ENCODE assay signal across 8 cellular contexts in the genomic region with DNA sequence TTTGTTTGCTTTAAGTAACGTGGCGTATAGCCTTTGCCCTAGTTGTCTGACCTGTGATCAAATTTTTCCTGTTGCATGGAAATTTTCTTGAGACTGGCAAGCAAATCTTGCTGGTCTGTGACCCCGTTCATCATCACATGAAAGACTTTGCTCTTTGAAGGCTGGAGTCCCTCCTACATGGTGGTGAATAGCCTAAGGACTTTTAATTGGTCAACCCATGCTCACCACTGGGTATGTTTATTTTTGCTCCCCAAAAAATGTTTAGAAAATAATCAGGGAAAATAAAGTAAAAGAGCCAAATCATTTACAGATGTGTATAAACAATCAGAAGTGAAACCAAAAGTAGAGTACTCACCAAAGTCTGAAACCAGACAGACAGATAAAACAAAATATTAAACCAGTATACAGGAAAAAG.
A peak's percentile ranks its signal among the peaks of the same experiment; 100 is the strongest.
DNase-seq lines count a peak whose midpoint lies in the region; ATAC-seq and TF ChIP-seq lines count a peak whose summit lies in the region.

No MANE protein-coding gene starts in this region.

- H3K9me3 ChIP-seq in left lung, result peaks cover 0 to 15% of the 10 kb centered on the region in 2 donors

- H3K36me3 ChIP-seq in brain microvascular endothelial cell (replicated peaks), result no peaks in the 10 kb centered on the region
- H3K36me3 ChIP-seq in left lung, result no peaks in the 10 kb centered on the region

- ATAC-seq in activated CD8-positive, alpha-beta memory T cell treated with anti-CD3 and anti-CD28 coated beads, Interleukin-2, amount 10 ng/mL, durations not matched to agents 7 days and 5 days, result peak; percentile 53
- ATAC-seq in HG03135 (IDR thresholded peaks at IDR 0.05; ENCODE audit: unreplicated experiment), result peak; percentile 73
- no peak for ATAC-seq in left lung

- peak overlapping the region; percentile 18 for H3K4me3 ChIP-seq in brain microvascular endothelial cell (ENCODE audit: low read depth, low read length)
- peak overlapping the region; percentile 4 for H3K4me3 ChIP-seq in skeletal muscle cell (ENCODE audit: low read depth, low read length)
- no peak overlapping the region for H3K4me3 ChIP-seq in left lung

- no peak for DNase-seq in activated CD8-positive, alpha-beta memory T cell treated with anti-CD3 and anti-CD28 coated beads, Interleukin-2, amount 10 ng/mL, durations not matched to agents 7 days and 5 days
- DNase-seq in activated CD8-positive, alpha-beta memory T cell treated with anti-CD3 and anti-CD28 coated beads, Interleukin-2, amount 50 U/mL, for 48 hours, result no peak
- no peak for DNase-seq in brain microvascular endothelial cell
- no peak for DNase-seq in skeletal muscle cell (ENCODE audit: low read depth)
- no peak for DNase-seq in NCI-H526 treated with DMSO at 0.1 percent for 48 hours (lab: John Stamatoyannopoulos, UW)
- DNase-seq in left lung, result no peak
- no peak for DNase-seq in NCI-H2196 (lab: John Stamatoyannopoulos, UW; ENCODE audit: unreplicated experiment)

- H3K27me3 ChIP-seq in brain microvascular endothelial cell (replicated peaks) (no peaks in the 10 kb centered on the region), left lung (no peaks in the 10 kb centered on the region)

- no peaks in the 10 kb centered on the region for H3K27me3 Mint-ChIP-seq in activated CD8-positive, alpha-beta memory T cell treated with anti-CD3 and anti-CD28 coated beads, Interleukin-2, amount 10 ng/mL, durations not matched to agents 7 days and 5 days

- TF ChIP-seq CTCF in brain microvascular endothelial cell (IDR thresholded peaks at IDR 0.05; ENCODE audit: low read depth, low read length, missing control alignments), result no peak
- TF ChIP-seq CTCF in left lung (IDR thresholded peaks at IDR 0.05), result no peak

- H3K27ac ChIP-seq in brain microvascular endothelial cell (no peak overlapping the region), left lung (no peak overlapping the region)

- H3K4me3 Mint-ChIP-seq in activated CD8-positive, alpha-beta memory T cell treated with anti-CD3 and anti-CD28 coated beads, Interleukin-2, amount 10 ng/mL, durations not matched to agents 7 days and 5 days, result peak overlapping the region; percentile 68

- intact Hi-C loops in left lung (cut with DNase I), result no loop called here

- H3K9me3 Mint-ChIP-seq in activated CD8-positive, alpha-beta memory T cell treated with anti-CD3 and anti-CD28 coated beads, Interleukin-2, amount 10 ng/mL, durations not matched to agents 7 days and 5 days (ENCODE audit: low read depth), result peaks cover 3% of the 10 kb centered on the region

- peaks cover 10% of the 10 kb centered on the region for H3K4me1 Mint-ChIP-seq in activated CD8-positive, alpha-beta memory T cell treated with anti-CD3 and anti-CD28 coated beads, Interleukin-2, amount 10 ng/mL, durations not matched to agents 7 days and 5 days

- CTCF ChIA-PET in activated CD8-positive, alpha-beta memory T cell treated with anti-CD3 and anti-CD28 coated beads, Interleukin-2, amount 10 ng/mL, durations not matched to agents 7 days and 5 days (lab: Charles Lee), result interaction anchor here (1.2 kb wide), 1 partner anchor 8 kb away, joined by 3 read pairs; no protein-coding TSS in a partner anchor

- in situ Hi-C loops in brain microvascular endothelial cell (cut with HindIII; ENCODE audit: low pct_ligation_motif_present, low sequenced_read_pairs), result no loop called here

- H3K27ac Mint-ChIP-seq in activated CD8-positive, alpha-beta memory T cell treated with anti-CD3 and anti-CD28 coated beads, Interleukin-2, amount 10 ng/mL, durations not matched to agents 7 days and 5 days, result peak overlapping the region; percentile 61

- H3K4me1 ChIP-seq in left lung, result no peaks in the 10 kb centered on the region

- no peaks in the 10 kb centered on the region for H3K36me3 Mint-ChIP-seq in activated CD8-positive, alpha-beta memory T cell treated with anti-CD3 and anti-CD28 coated beads, Interleukin-2, amount 10 ng/mL, durations not matched to agents 7 days and 5 days

Comparison
In these comparisons a context has a peak if more than half of its experiments do, and no peak if none do; other contexts are left out.
1. H3K4me3 ChIP-seq: peak in brain microvascular endothelial cell (single experiment) and skeletal muscle cell (single experiment); none in left lung (0 of 2).